In genomic region chr6:17091122-17091521, GRCh38 we compare ENCODE assay signal across 18 cellular contexts. TPM values are rescaled to one million over a fixed set of nuclear protein-coding genes. Genes with fewer than 3 reads are reported as not detected.
DNase-seq lines count a peak whose midpoint lies in the region; ATAC-seq and TF ChIP-seq lines count a peak whose summit lies in the region.
"Had no signal": no experiment of that assay in that cellular context is flagged by ENCODE, and none has a peak within 500 bp of the region (broad histone marks: within the 10 kb centered on the region; RNA-seq: fewer than 3 reads in every experiment).

No MANE protein-coding gene starts in this region.

- H3K27me3 ChIP-seq in A673 (replicated peaks; ENCODE audit: insufficient read depth, low read depth, low read length, poor library complexity): no peaks in the 10 kb centered on the region
- H3K27me3 ChIP-seq in CD4-positive, alpha-beta T cell (ENCODE audit: control insufficient read depth, insufficient read depth, low read length): peaks cover under 1% of the 10 kb centered on the region
- H3K27me3 ChIP-seq: transverse colon had no signal

- H3K36me3 ChIP-seq in A673 (ENCODE audit: insufficient read depth, low read length, poor library complexity, severe bottlenecking): no peaks in the 10 kb centered on the region

- POLR2A ChIA-PET in A673 (lab: Charles Lee; ENCODE audit: low non-redundant PET): interaction anchor here (0.7 kb wide), 1 partner anchor 644 kb away, joined by 4 read pairs; no protein-coding TSS in a partner anchor
- POLR2A ChIA-PET in CD4-positive, alpha-beta T cell (lab: Charles Lee): no interaction called here

- no peaks in the 10 kb centered on the region for H3K4me1 Mint-ChIP-seq in natural killer cell
- H3K4me1 Mint-ChIP-seq in CD4-positive, alpha-beta T cell (ENCODE audit: low read depth): no peaks in the 10 kb centered on the region

- H3K9me3 Mint-ChIP-seq in natural killer cell: no peaks in the 10 kb centered on the region
- H3K9me3 Mint-ChIP-seq in CD4-positive, alpha-beta T cell: no peaks in the 10 kb centered on the region

- no peak overlapping the region for H3K27ac ChIP-seq in A673 (ENCODE audit: low read depth, low read length, poor library complexity, severe bottlenecking)
- H3K27ac ChIP-seq in CD4-positive, alpha-beta T cell (ENCODE audit: low read depth, low read length): no peak overlapping the region
- H3K27ac ChIP-seq: transverse colon had no signal

- CTCF ChIA-PET in A673 (lab: Charles Lee): no interaction called here
- CTCF ChIA-PET in CD4-positive, alpha-beta T cell (lab: Charles Lee): no interaction called here

- H3K4me3 ChIP-seq in A673 (ENCODE audit: low read depth, low read length, poor library complexity, severe bottlenecking): no peak overlapping the region
- H3K4me3 ChIP-seq in WI38 (ENCODE audit: low read depth, low read length): no peak overlapping the region
- no peak overlapping the region for H3K4me3 ChIP-seq in fibroblast of the aortic adventitia (ENCODE audit: low read depth, low read length)
- H3K4me3 ChIP-seq: transverse colon had no signal

- in situ Hi-C loops in GM13977 (cut with MboI; ENCODE audit: low pct_unique_long_range_greater_than_20kb, low sequenced_read_pairs, unreplicated experiment): loop anchor here (25.0 kb wide), 1 partner anchor 754 kb away; no protein-coding TSS in a partner anchor

- no peak overlapping the region for H3K4me3 Mint-ChIP-seq in natural killer cell
- H3K4me3 Mint-ChIP-seq in CD4-positive, alpha-beta T cell: no peak overlapping the region

- H3K4me1 ChIP-seq in A673 (ENCODE audit: insufficient read depth, low read length, poor library complexity, severe bottlenecking): no peaks in the 10 kb centered on the region

- ATAC-seq in natural killer cell: no peak
- no peak for ATAC-seq in CD4-positive, alpha-beta T cell (ENCODE audit: poor library complexity)
- ATAC-seq in HG03095 (IDR thresholded peaks at IDR 0.05; ENCODE audit: unreplicated experiment): no peak
- ATAC-seq: activated CD4-positive, CD25-positive, alpha-beta regulatory T cell treated with anti-CD3 and anti-CD28 coated beads, Interleukin-2, amount 50 U/mL, for 24 hours; right cardiac atrium had no signal

- no peak overlapping the region for H3K27ac Mint-ChIP-seq in natural killer cell
- H3K27ac Mint-ChIP-seq in CD4-positive, alpha-beta T cell: no peak overlapping the region

- DNase-seq in A673 (ENCODE audit: low spot score): no peak
- DNase-seq in fibroblast of the aortic adventitia (ENCODE audit: low read depth): peak; percentile 26
- no peak for DNase-seq in natural killer cell
- no peak for DNase-seq in CD4-positive, alpha-beta T cell
- no peak for DNase-seq in GM13977 (ENCODE audit: low spot score)
- DNase-seq: C1 segment of cervical spinal cord, hippocampal formation, KBM-7, NCI-H2227 treated with DMSO at 0.1 percent for 48 hours, right cardiac atrium, SIG-M5, transverse colon had no signal

- peaks cover 4% of the 10 kb centered on the region for H3K9me3 ChIP-seq in A673 (ENCODE audit: low read depth, low read length, poor library complexity, severe bottlenecking)
- peaks cover 5% of the 10 kb centered on the region for H3K9me3 ChIP-seq in CD4-positive, alpha-beta T cell (ENCODE audit: control insufficient read depth, low read length)
- H3K9me3 ChIP-seq: transverse colon had no signal

- intact Hi-C loops in A673 (cut with micrococcal nuclease; ENCODE audit: unreplicated experiment): no loop called here
- intact Hi-C loops in natural killer cell (cut with micrococcal nuclease): no loop called here
- intact Hi-C loops in CD4-positive, alpha-beta T cell (cut with DNase I, micrococcal nuclease): no loop called here

- no TSS peak for BruUV-seq in A673 (replicated peaks; lab: Mats Ljungman, UMichigan)

- peak; percentile 50 for TF ChIP-seq CTCF in A673 (conservative IDR thresholded peaks at IDR 0.05; ENCODE audit: low read depth, low read length)
- 0 out of 2 replicates have a peak, but pooled peaks have one; percentile 5 for TF ChIP-seq CTCF in GM12874 (IDR thresholded peaks at IDR 0.05; ENCODE audit: insufficient read depth, low read depth, low read length)
- TF ChIP-seq CTCF in WI38 (IDR thresholded peaks at IDR 0.05; ENCODE audit: low read depth, low read length): peak; percentile 31; the same call in 1 of the 2 replicates
- TF ChIP-seq CTCF in fibroblast of the aortic adventitia (IDR thresholded peaks at IDR 0.05; ENCODE audit: insufficient read depth, low read length): peak; percentile 65
- TF ChIP-seq CTCF in natural killer cell (IDR thresholded peaks at IDR 0.05): no peak
- TF ChIP-seq CTCF in CD4-positive, alpha-beta T cell (IDR thresholded peaks at IDR 0.05): no peak
- TF ChIP-seq CTCF in GM13977 (IDR thresholded peaks at IDR 0.05; ENCODE audit: extremely low read depth, insufficient read depth, missing control alignments): no peak

- H3K27me3 Mint-ChIP-seq in natural killer cell (ENCODE audit: low read depth in 2 of 2): peaks cover 3 to 34% of the 10 kb centered on the region in 2 donors
- H3K27me3 Mint-ChIP-seq in CD4-positive, alpha-beta T cell: peaks cover 35% of the 10 kb centered on the region

- no peaks in the 10 kb centered on the region for H3K36me3 Mint-ChIP-seq in natural killer cell
- no peaks in the 10 kb centered on the region for H3K36me3 Mint-ChIP-seq in CD4-positive, alpha-beta T cell (ENCODE audit: low read depth)

RNA-seq across cellular contexts. Expression of gene STMND1, which starts 10.7 kb away (rescaled TPM):
- total RNA-seq in A673 (2021) (not detected in 2 replicates), fibroblast of the aortic adventitia (ENCODE audit: low replicate concordance) (not detected in 2 replicates), natural killer cell (not detected)
- not detected for total RNA-seq in CD4-positive, alpha-beta T cell
- total RNA-seq: dermis microvascular lymphatic vessel endothelial cell, H4, right cardiac atrium had no signal

Comparison
In these comparisons a context has a peak if more than half of its experiments do, and no peak if none do; other contexts are left out.
1. CTCF ChIP-seq: peak in A673 (single experiment), GM12874 (single experiment), WI38 (single experiment) and fibroblast of the aortic adventitia (single experiment); none in natural killer cell (single experiment), CD4-positive, alpha-beta T cell (single experiment) and GM13977 (single experiment).